11 cellular contexts compared by ENCODE assay signal in the genomic region with DNA sequence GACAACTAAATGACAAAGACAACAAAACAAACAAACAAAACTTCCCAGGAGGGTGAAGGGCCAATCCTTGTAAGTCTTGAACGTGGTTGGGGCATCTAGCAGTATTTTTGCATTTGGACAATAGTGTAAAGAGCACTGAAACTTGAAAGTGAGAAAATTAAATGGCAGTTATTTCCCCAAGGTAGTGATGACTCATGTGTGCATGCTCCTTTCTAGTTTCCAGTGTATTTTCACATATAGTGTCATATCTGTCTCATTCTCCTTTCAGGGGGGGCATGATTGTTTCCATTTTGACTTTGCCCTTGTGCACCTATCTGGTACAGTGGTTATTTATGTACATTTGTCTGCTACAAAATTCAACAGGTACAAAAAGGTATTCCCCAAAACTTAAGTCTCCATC. TPM values are rescaled to one million over a fixed set of nuclear protein-coding genes. Genes with fewer than 3 reads are reported as not detected.
DNase-seq lines count a peak whose midpoint lies in the region; ATAC-seq and TF ChIP-seq lines count a peak whose summit lies in the region.
"Had no signal": no experiment of that assay in that cellular context is flagged by ENCODE, and none has a peak within 500 bp of the region (broad histone marks: within the 10 kb centered on the region; RNA-seq: fewer than 3 reads in every experiment).

No MANE protein-coding gene starts in this region.

- H3K27ac ChIP-seq in thyroid gland: no peak overlapping the region
- H3K27ac ChIP-seq: upper lobe of right lung had no signal

- peak; percentile 88 for ATAC-seq in HG02610 (IDR thresholded peaks at IDR 0.05; ENCODE audit: unreplicated experiment)
- peak; percentile 91 for ATAC-seq in HG03469 (IDR thresholded peaks at IDR 0.05; ENCODE audit: unreplicated experiment)
- ATAC-seq: upper lobe of right lung had no signal

- no peaks in the 10 kb centered on the region for H3K36me3 ChIP-seq in thyroid gland
- H3K36me3 ChIP-seq: upper lobe of right lung had no signal

- intact Hi-C loops in thyroid gland (cut with DNase I): no loop called here

- H3K4me3 ChIP-seq in thyroid gland (replicated peaks in 1 of 3): no peak overlapping the region
- H3K4me3 ChIP-seq: upper lobe of right lung had no signal

- no peak for TF ChIP-seq POLR2A in thyroid gland (IDR thresholded peaks at IDR 0.05)

- H3K4me1 ChIP-seq in thyroid gland: peaks cover 16 to 18% of the 10 kb centered on the region in 2 donors

- DNase-seq in stimulated activated CD4-positive, alpha-beta T cell treated with anti-CD3 and anti-CD28 coated beads, Interleukin-15, amount 100 ng/mL, for 24 hours: peak; percentile 22
- no peak for DNase-seq in stimulated activated CD4-positive, alpha-beta T cell treated with anti-CD3 and anti-CD28 coated beads, Interleukin-1b, Interleukin-23, amount 100 ng/mL, for 48 hours
- DNase-seq in germinal center (ENCODE audit: low spot score) (no peak), thyroid gland (no peak), amniotic stem cell (lab: John Stamatoyannopoulos, UW) (no peak), DMS53 treated with DMSO at 0.1 percent for 48 hours (lab: John Stamatoyannopoulos, UW; ENCODE audit: unreplicated experiment) (no peak)
- DNase-seq: activated CD4-positive, alpha-beta T cell treated with anti-CD3 and anti-CD28 coated beads for 4 hours; foreskin melanocyte; upper lobe of right lung had no signal

- H3K27me3 ChIP-seq in thyroid gland: no peaks in the 10 kb centered on the region
- H3K27me3 ChIP-seq: upper lobe of right lung had no signal

- no peaks in the 10 kb centered on the region for H3K9me3 ChIP-seq in thyroid gland
- H3K9me3 ChIP-seq: upper lobe of right lung had no signal

- TF ChIP-seq CTCF in thyroid gland (IDR thresholded peaks at IDR 0.05): no peak

- WGBS in thyroid gland, 2 donors: 67 to 82% methylated on average over 1 of the region's 1 CpG

RNA-seq across cellular contexts. Expression of a gene that starts 39.5 kb away (rescaled TPM):
- total RNA-seq in thyroid gland: 10 to 100 TPM; 35.7 to 60.6 (median 39.2) TPM
